Comparison of ENCODE assay signal across 1 cellular context in genomic region chr3:115657168-115657567, GRCh38.
TF ChIP-seq lines count a peak whose summit lies in the region.

No MANE protein-coding gene starts in this region.

TF ChIP-seq in neural cell, 6 proteins besides CTCF, POLR2A, EP300 and RAD21 (continued from another document):
- TF ChIP-seq MXI1 (conservative IDR thresholded peaks at IDR 0.05; ENCODE audit: poor library complexity, severe bottlenecking) (no peak), SMC3 (conservative IDR thresholded peaks at IDR 0.05; ENCODE audit: poor library complexity) (no peak), TAF1 (IDR thresholded peaks at IDR 0.05; ENCODE audit: low read depth) (no peak)
